In the genomic region with DNA sequence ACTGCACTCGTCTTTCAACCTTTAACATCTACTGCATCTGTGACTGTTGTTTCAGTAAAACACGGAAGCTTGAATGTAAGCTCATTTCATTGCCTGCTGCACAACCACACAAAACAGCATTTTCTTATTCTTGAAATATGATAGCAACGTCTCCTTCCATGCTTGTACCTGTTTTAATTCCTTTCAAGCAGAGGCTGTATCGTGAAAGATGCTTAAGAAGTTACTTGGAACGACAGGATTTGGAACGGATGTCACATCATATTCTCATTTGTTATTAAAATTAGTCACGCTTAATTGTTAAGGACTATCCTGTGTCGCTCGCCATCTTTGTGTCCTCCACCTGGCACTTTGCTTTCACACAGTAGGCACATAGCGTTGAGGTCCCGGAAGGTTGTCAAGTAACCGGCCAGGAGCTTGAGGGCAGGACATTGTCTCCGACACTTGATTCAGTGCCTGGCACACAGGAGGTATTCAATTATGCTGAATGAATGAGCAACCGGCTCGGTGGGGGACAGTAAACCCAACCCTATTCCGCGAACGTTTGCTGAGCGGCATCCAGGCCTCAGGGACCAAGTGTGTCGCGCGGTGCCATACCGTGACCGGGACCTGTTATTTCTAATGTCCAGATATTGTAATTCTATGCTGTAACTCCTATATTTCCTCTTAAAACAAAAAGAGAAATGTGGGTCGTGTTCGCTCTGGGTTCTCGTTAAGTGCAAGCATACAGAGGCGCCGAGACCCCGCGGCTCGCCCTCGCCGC, we compare ENCODE assay signal across 1 cellular context.
A peak's percentile ranks its signal among the peaks of the same experiment; 100 is the strongest.
TF ChIP-seq lines count a peak whose summit lies in the region.

No MANE protein-coding gene starts in this region.

TF ChIP-seq in K562, 482 proteins besides CTCF, POLR2A, EP300 and RAD21 (continued from another document):
- TF ChIP-seq, protein P1, sequence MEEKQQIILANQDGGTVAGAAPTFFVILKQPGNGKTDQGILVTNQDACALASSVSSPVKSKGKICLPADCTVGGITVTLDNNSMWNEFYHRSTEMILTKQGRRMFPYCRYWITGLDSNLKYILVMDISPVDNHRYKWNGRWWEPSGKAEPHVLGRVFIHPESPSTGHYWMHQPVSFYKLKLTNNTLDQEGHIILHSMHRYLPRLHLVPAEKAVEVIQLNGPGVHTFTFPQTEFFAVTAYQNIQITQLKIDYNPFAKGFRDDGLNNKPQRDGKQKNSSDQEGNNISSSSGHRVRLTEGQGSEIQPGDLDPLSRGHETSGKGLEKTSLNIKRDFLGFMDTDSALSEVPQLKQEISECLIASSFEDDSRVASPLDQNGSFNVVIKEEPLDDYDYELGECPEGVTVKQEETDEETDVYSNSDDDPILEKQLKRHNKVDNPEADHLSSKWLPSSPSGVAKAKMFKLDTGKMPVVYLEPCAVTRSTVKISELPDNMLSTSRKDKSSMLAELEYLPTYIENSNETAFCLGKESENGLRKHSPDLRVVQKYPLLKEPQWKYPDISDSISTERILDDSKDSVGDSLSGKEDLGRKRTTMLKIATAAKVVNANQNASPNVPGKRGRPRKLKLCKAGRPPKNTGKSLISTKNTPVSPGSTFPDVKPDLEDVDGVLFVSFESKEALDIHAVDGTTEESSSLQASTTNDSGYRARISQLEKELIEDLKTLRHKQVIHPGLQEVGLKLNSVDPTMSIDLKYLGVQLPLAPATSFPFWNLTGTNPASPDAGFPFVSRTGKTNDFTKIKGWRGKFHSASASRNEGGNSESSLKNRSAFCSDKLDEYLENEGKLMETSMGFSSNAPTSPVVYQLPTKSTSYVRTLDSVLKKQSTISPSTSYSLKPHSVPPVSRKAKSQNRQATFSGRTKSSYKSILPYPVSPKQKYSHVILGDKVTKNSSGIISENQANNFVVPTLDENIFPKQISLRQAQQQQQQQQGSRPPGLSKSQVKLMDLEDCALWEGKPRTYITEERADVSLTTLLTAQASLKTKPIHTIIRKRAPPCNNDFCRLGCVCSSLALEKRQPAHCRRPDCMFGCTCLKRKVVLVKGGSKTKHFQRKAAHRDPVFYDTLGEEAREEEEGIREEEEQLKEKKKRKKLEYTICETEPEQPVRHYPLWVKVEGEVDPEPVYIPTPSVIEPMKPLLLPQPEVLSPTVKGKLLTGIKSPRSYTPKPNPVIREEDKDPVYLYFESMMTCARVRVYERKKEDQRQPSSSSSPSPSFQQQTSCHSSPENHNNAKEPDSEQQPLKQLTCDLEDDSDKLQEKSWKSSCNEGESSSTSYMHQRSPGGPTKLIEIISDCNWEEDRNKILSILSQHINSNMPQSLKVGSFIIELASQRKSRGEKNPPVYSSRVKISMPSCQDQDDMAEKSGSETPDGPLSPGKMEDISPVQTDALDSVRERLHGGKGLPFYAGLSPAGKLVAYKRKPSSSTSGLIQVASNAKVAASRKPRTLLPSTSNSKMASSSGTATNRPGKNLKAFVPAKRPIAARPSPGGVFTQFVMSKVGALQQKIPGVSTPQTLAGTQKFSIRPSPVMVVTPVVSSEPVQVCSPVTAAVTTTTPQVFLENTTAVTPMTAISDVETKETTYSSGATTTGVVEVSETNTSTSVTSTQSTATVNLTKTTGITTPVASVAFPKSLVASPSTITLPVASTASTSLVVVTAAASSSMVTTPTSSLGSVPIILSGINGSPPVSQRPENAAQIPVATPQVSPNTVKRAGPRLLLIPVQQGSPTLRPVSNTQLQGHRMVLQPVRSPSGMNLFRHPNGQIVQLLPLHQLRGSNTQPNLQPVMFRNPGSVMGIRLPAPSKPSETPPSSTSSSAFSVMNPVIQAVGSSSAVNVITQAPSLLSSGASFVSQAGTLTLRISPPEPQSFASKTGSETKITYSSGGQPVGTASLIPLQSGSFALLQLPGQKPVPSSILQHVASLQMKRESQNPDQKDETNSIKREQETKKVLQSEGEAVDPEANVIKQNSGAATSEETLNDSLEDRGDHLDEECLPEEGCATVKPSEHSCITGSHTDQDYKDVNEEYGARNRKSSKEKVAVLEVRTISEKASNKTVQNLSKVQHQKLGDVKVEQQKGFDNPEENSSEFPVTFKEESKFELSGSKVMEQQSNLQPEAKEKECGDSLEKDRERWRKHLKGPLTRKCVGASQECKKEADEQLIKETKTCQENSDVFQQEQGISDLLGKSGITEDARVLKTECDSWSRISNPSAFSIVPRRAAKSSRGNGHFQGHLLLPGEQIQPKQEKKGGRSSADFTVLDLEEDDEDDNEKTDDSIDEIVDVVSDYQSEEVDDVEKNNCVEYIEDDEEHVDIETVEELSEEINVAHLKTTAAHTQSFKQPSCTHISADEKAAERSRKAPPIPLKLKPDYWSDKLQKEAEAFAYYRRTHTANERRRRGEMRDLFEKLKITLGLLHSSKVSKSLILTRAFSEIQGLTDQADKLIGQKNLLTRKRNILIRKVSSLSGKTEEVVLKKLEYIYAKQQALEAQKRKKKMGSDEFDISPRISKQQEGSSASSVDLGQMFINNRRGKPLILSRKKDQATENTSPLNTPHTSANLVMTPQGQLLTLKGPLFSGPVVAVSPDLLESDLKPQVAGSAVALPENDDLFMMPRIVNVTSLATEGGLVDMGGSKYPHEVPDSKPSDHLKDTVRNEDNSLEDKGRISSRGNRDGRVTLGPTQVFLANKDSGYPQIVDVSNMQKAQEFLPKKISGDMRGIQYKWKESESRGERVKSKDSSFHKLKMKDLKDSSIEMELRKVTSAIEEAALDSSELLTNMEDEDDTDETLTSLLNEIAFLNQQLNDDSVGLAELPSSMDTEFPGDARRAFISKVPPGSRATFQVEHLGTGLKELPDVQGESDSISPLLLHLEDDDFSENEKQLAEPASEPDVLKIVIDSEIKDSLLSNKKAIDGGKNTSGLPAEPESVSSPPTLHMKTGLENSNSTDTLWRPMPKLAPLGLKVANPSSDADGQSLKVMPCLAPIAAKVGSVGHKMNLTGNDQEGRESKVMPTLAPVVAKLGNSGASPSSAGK (IDR thresholded peaks at IDR 0.05), result peak; percentile 44
- TF ChIP-seq SETDB1 (IDR thresholded peaks at IDR 0.05; ENCODE audit: low read length) (no peak), ADNP (tag; IDR thresholded peaks at IDR 0.05) (no peak), SMARCE1 (IDR thresholded peaks at IDR 0.05) (no peak), ZNF232 (CRISPR knock-in tag; IDR thresholded peaks at IDR 0.05) (no peak), ZEB2 (IDR thresholded peaks at IDR 0.05) (no peak), ZSCAN29 (IDR thresholded peaks at IDR 0.05) (no peak), DPF2 (IDR thresholded peaks at IDR 0.05) (0 out of 2 replicates have a peak, but pooled peaks have one; percentile 6), NR2C1 (IDR thresholded peaks at IDR 0.05) (no peak), NR2C1 (tag; IDR thresholded peaks at IDR 0.05) (0 out of 2 replicates have a peak, but pooled peaks have one; percentile 34), NONO (IDR thresholded peaks at IDR 0.05; ENCODE audit: low read depth in 2 of 2, low read length in 1 of 2) (0 out of 4 replicates have a peak, but pooled peaks of 1 of the 2 experiments have one; percentile 5), TAF7 (tag; IDR thresholded peaks at IDR 0.05) (no peak), TBP (optimal IDR thresholded peaks at IDR 0.05; ENCODE audit: low read depth, low read length) (peak; percentile 23), ZNF133 (CRISPR knock-in tag; IDR thresholded peaks at IDR 0.05) (no peak), FOXK1 (CRISPR knock-in tag; IDR thresholded peaks at IDR 0.05; ENCODE audit: borderline replicate concordance) (0 out of 2 replicates have a peak, but pooled peaks have one; percentile 44), FOXP1 (CRISPR knock-in tag; IDR thresholded peaks at IDR 0.05) (no peak), ZKSCAN1 (IDR thresholded peaks at IDR 0.05; ENCODE audit: low read depth, low read length) (peak; percentile 85), ARID1B (IDR thresholded peaks at IDR 0.05) (no peak), YY1 (IDR thresholded peaks at IDR 0.05; ENCODE audit: borderline replicate concordance in 1 of 3, control insufficient read depth in 1 of 3, extremely low read depth in 1 of 3, insufficient read depth in 3 of 3, insufficient read length in 1 of 3, insufficient replicate concordance in 2 of 3, low read depth in 1 of 3, low read length in 2 of 3) (peak in 1 of 3 experiments; percentile 75), ZNF699 (CRISPR knock-in tag; IDR thresholded peaks at IDR 0.05; ENCODE audit: insufficient replicate concordance) (no peak), POLR2H (tag; IDR thresholded peaks at IDR 0.05; ENCODE audit: low read depth) (peak; percentile 71; the same call in 1 of the 2 replicates)
- TF ChIP-seq, protein P2, sequence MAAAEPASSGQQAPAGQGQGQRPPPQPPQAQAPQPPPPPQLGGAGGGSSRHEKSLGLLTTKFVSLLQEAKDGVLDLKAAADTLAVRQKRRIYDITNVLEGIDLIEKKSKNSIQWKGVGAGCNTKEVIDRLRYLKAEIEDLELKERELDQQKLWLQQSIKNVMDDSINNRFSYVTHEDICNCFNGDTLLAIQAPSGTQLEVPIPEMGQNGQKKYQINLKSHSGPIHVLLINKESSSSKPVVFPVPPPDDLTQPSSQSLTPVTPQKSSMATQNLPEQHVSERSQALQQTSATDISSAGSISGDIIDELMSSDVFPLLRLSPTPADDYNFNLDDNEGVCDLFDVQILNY (CRISPR knock-in tag; IDR thresholded peaks at IDR 0.05), result 0 out of 2 replicates have a peak, but pooled peaks have one; percentile 55
- TF ChIP-seq, protein P3, sequence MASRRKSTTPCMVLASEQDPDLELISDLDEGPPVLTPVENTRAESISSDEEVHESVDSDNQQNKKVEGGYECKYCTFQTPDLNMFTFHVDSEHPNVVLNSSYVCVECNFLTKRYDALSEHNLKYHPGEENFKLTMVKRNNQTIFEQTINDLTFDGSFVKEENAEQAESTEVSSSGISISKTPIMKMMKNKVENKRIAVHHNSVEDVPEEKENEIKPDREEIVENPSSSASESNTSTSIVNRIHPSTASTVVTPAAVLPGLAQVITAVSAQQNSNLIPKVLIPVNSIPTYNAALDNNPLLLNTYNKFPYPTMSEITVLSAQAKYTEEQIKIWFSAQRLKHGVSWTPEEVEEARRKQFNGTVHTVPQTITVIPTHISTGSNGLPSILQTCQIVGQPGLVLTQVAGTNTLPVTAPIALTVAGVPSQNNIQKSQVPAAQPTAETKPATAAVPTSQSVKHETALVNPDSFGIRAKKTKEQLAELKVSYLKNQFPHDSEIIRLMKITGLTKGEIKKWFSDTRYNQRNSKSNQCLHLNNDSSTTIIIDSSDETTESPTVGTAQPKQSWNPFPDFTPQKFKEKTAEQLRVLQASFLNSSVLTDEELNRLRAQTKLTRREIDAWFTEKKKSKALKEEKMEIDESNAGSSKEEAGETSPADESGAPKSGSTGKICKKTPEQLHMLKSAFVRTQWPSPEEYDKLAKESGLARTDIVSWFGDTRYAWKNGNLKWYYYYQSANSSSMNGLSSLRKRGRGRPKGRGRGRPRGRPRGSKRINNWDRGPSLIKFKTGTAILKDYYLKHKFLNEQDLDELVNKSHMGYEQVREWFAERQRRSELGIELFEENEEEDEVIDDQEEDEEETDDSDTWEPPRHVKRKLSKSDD (conservative IDR thresholded peaks at IDR 0.05; ENCODE audit: low read length), result no peak
- TF ChIP-seq, protein P4, sequence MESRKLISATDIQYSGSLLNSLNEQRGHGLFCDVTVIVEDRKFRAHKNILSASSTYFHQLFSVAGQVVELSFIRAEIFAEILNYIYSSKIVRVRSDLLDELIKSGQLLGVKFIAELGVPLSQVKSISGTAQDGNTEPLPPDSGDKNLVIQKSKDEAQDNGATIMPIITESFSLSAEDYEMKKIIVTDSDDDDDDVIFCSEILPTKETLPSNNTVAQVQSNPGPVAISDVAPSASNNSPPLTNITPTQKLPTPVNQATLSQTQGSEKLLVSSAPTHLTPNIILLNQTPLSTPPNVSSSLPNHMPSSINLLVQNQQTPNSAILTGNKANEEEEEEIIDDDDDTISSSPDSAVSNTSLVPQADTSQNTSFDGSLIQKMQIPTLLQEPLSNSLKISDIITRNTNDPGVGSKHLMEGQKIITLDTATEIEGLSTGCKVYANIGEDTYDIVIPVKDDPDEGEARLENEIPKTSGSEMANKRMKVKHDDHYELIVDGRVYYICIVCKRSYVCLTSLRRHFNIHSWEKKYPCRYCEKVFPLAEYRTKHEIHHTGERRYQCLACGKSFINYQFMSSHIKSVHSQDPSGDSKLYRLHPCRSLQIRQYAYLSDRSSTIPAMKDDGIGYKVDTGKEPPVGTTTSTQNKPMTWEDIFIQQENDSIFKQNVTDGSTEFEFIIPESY (CRISPR knock-in tag; IDR thresholded peaks at IDR 0.05), result 0 out of 2 replicates have a peak, but pooled peaks have one; percentile 60
- TF ChIP-seq, protein P5, sequence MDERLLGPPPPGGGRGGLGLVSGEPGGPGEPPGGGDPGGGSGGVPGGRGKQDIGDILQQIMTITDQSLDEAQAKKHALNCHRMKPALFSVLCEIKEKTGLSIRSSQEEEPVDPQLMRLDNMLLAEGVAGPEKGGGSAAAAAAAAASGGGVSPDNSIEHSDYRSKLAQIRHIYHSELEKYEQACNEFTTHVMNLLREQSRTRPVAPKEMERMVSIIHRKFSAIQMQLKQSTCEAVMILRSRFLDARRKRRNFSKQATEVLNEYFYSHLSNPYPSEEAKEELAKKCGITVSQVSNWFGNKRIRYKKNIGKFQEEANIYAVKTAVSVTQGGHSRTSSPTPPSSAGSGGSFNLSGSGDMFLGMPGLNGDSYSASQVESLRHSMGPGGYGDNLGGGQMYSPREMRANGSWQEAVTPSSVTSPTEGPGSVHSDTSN (CRISPR knock-in tag; IDR thresholded peaks at IDR 0.05; ENCODE audit: low read depth), result no peak
- TF ChIP-seq, protein P5 (tag; conservative IDR thresholded peaks at IDR 0.05; ENCODE audit: low read depth), result no peak
- TF ChIP-seq, protein P6, sequence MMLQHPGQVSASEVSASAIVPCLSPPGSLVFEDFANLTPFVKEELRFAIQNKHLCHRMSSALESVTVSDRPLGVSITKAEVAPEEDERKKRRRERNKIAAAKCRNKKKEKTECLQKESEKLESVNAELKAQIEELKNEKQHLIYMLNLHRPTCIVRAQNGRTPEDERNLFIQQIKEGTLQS (IDR thresholded peaks at IDR 0.05), result no peak
- TF ChIP-seq, protein P6 (CRISPR knock-in tag; conservative IDR thresholded peaks at IDR 0.05), result no peak
- TF ChIP-seq, protein P7, sequence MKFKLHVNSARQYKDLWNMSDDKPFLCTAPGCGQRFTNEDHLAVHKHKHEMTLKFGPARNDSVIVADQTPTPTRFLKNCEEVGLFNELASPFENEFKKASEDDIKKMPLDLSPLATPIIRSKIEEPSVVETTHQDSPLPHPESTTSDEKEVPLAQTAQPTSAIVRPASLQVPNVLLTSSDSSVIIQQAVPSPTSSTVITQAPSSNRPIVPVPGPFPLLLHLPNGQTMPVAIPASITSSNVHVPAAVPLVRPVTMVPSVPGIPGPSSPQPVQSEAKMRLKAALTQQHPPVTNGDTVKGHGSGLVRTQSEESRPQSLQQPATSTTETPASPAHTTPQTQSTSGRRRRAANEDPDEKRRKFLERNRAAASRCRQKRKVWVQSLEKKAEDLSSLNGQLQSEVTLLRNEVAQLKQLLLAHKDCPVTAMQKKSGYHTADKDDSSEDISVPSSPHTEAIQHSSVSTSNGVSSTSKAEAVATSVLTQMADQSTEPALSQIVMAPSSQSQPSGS (CRISPR knock-in tag; IDR thresholded peaks at IDR 0.05), result no peak
